ENCODE assay signal across 10 cellular contexts in the genomic region with DNA sequence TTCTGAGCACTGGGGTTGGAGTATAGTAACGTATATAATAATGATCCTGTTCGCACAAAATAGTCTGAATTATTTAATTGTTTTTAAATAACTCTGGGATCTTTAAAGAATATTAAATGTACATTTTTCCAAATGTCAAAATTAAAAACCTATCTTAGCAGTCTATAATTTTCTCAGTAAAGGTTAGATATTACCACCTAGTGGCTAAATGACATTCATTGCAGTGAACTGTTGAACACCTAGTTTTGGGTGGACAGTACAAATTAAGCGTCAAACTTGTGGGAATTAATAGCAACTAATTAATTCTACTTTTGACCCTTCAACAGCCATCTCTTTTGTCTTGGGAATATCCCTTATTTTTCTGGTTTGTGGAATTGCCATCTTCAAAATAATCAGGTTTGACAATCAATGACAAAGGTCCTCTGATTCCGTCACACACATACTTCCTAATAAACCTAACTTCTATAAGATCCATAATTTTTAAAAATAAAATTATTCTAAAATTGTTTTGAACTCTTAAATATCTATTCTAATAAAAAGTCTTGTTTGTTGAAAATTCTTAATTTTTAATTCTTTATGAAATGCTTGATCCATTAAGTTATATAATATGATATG.
DNase-seq lines count a peak whose midpoint lies in the region; ATAC-seq, FAIRE-seq and TF ChIP-seq lines count a peak whose summit lies in the region.
"Had no signal": no experiment of that assay in that cellular context is flagged by ENCODE, and none has a peak within 500 bp of the region (broad histone marks: within the 10 kb centered on the region; RNA-seq: fewer than 3 reads in every experiment).

No MANE protein-coding gene starts in this region.

- ATAC-seq in GM18867 (IDR thresholded peaks at IDR 0.05; ENCODE audit: unreplicated experiment): no peak
- ATAC-seq in stimulated activated naive B cell treated with anti-CD40 and anti-IgM and Interleukin-4, amounts not matched to agents 10 μg/mL and 1 μg/mL and 100 μg/mL, for 72 hours (replicated peaks): no peak

- H3K4me3 Mint-ChIP-seq in glutamatergic neuron (ENCODE audit: unreplicated experiment): no peak overlapping the region
- no peak overlapping the region for H3K4me3 Mint-ChIP-seq in stimulated activated naive B cell treated with anti-CD40 and anti-IgM and Interleukin-4, amounts not matched to agents 10 μg/mL and 1 μg/mL and 100 μg/mL, for 72 hours
- H3K4me3 Mint-ChIP-seq: activated CD4-positive, alpha-beta memory T cell treated with anti-CD3 and anti-CD28 coated beads for 36 hours had no signal

- H3K9me3 Mint-ChIP-seq in glutamatergic neuron (ENCODE audit: unreplicated experiment): peaks cover 2% of the 10 kb centered on the region
- no peaks in the 10 kb centered on the region for H3K9me3 Mint-ChIP-seq in stimulated activated naive B cell treated with anti-CD40 and anti-IgM and Interleukin-4, amounts not matched to agents 10 μg/mL and 1 μg/mL and 100 μg/mL, for 72 hours
- H3K9me3 Mint-ChIP-seq: activated CD4-positive, alpha-beta memory T cell treated with anti-CD3 and anti-CD28 coated beads for 36 hours had no signal

- TF ChIP-seq CTCF in 22Rv1 (IDR thresholded peaks at IDR 0.05) (peak; percentile 84), glutamatergic neuron (IDR thresholded peaks at IDR 0.05; ENCODE audit: partially characterized antibody, unreplicated experiment) (peak; percentile 67)

- peaks cover 1% of the 10 kb centered on the region for H3K4me1 Mint-ChIP-seq in glutamatergic neuron (ENCODE audit: low read depth, unreplicated experiment)
- H3K4me1 Mint-ChIP-seq in stimulated activated naive B cell treated with anti-CD40 and anti-IgM and Interleukin-4, amounts not matched to agents 10 μg/mL and 1 μg/mL and 100 μg/mL, for 72 hours: no peaks in the 10 kb centered on the region

- H3K27me3 Mint-ChIP-seq in glutamatergic neuron (ENCODE audit: unreplicated experiment): no peaks in the 10 kb centered on the region
- H3K27me3 Mint-ChIP-seq in stimulated activated naive B cell treated with anti-CD40 and anti-IgM and Interleukin-4, amounts not matched to agents 10 μg/mL and 1 μg/mL and 100 μg/mL, for 72 hours: no peaks in the 10 kb centered on the region
- H3K27me3 Mint-ChIP-seq: activated CD4-positive, alpha-beta memory T cell treated with anti-CD3 and anti-CD28 coated beads for 36 hours had no signal

- DNase-seq in H54 (ENCODE audit: insufficient read length, low spot score): no peak
- DNase-seq in SK-MEL-5 (ENCODE audit: low read depth, low spot score): peak; percentile 66
- no peak for DNase-seq in glutamatergic neuron
- DNase-seq in cerebellar cortex (ENCODE audit: low spot score): no peak
- DNase-seq in stimulated activated naive B cell treated with anti-CD40 and anti-IgM and Interleukin-4, amounts not matched to agents 10 μg/mL and 1 μg/mL and 100 μg/mL, for 72 hours: no peak
- no peak for DNase-seq in activated T-cell treated with anti-CD3 and anti-CD28 coated beads, Interleukin-2, amount 50 U/mL, for 1 hour
- DNase-seq: activated CD4-positive, alpha-beta memory T cell treated with anti-CD3 and anti-CD28 coated beads for 36 hours; effector memory CD4-positive, alpha-beta T cell had no signal

- no peak overlapping the region for H3K27ac Mint-ChIP-seq in glutamatergic neuron (ENCODE audit: unreplicated experiment)
- H3K27ac Mint-ChIP-seq in stimulated activated naive B cell treated with anti-CD40 and anti-IgM and Interleukin-4, amounts not matched to agents 10 μg/mL and 1 μg/mL and 100 μg/mL, for 72 hours: no peak overlapping the region
- H3K27ac Mint-ChIP-seq: activated CD4-positive, alpha-beta memory T cell treated with anti-CD3 and anti-CD28 coated beads for 36 hours had no signal

- FAIRE-seq in H54 (lab: Jason Lieb, UNC): peak; percentile 52

- no peak for TF ChIP-seq POLR2A in H54 (IDR thresholded peaks at IDR 0.05; ENCODE audit: low read depth, low read length)

- H3K36me3 Mint-ChIP-seq in glutamatergic neuron (ENCODE audit: unreplicated experiment): no peaks in the 10 kb centered on the region
- no peaks in the 10 kb centered on the region for H3K36me3 Mint-ChIP-seq in stimulated activated naive B cell treated with anti-CD40 and anti-IgM and Interleukin-4, amounts not matched to agents 10 μg/mL and 1 μg/mL and 100 μg/mL, for 72 hours
- H3K36me3 Mint-ChIP-seq: activated CD4-positive, alpha-beta memory T cell treated with anti-CD3 and anti-CD28 coated beads for 36 hours had no signal

- in situ Hi-C loops in SK-MEL-5 (cut with HindIII; ENCODE audit: low pct_unique_long_range_greater_than_20kb, low sequenced_read_pairs): no loop called here

- H3K27ac ChIP-seq in 22Rv1: no peak overlapping the region
